ENCODE assay signal across 21 cellular contexts in genomic region chr1:81607086-81607485, GRCh38.
"Had no signal": no experiment of that assay in that cellular context is flagged by ENCODE, and none has a peak within 500 bp of the region (broad histone marks: within the 10 kb centered on the region; RNA-seq: fewer than 3 reads in every experiment).

No MANE protein-coding gene starts in this region.

- ATAC-seq: left colon; left lung; lower lobe of right lung; naive thymus-derived CD8-positive, alpha-beta T cell; psoas muscle; right lobe of liver; stimulated activated naive B cell treated with anti-CD40 and anti-IgM and Interleukin-4, amounts not matched to agents 10 μg/mL and 1 μg/mL and 100 μg/mL, for 72 hours; stimulated activated naive CD8-positive, alpha-beta T cell treated with anti-CD3 and anti-CD28 coated beads, Interleukin-15, Interleukin-2, amounts not matched to agents 100 U/mL and 50 U/mL, for 24 hours had no signal

- DNase-seq: kidney glomerular epithelial cell; left colon; left lung; lower lobe of right lung; mammary epithelial cell; naive thymus-derived CD8-positive, alpha-beta T cell; nephron progenitor cell; occipital lobe; psoas muscle; right lobe of liver; stimulated activated CD4-positive, alpha-beta T cell treated with anti-CD3 and anti-CD28 coated beads, Interleukin-12 subunit alpha, Interleukin-12 subunit beta, amount 100 ng/mL, for 4 hours; stimulated activated CD4-positive, alpha-beta T cell treated with anti-CD3 and anti-CD28 coated beads, Interleukin-15, amount 100 ng/mL, for 24 hours; stimulated activated CD4-positive, alpha-beta T cell treated with anti-CD3 and anti-CD28 coated beads, Interleukin-2, amount 100 ng/mL, for 24 hours; stimulated activated CD4-positive, alpha-beta T cell treated with anti-CD3 and anti-CD28 coated beads, Interleukin-4, amount 100 ng/mL, for 1 hour; stimulated activated naive B cell treated with anti-CD40 and anti-IgM and Interleukin-4, amounts not matched to agents 10 μg/mL and 1 μg/mL and 100 μg/mL, for 72 hours; stimulated activated naive CD8-positive, alpha-beta T cell treated with anti-CD3 and anti-CD28 coated beads, Interleukin-15, Interleukin-2, amounts not matched to agents 100 U/mL and 50 U/mL, for 24 hours; stomach; testis; thyroid gland; transverse colon; upper lobe of left lung had no signal
